In genomic region chr11:47466701-47467250, GRCh38 we compare ENCODE assay signal across 9 cellular contexts. TPM values are rescaled to one million over a fixed set of nuclear protein-coding genes. Genes with fewer than 3 reads are reported as not detected.
DNase-seq lines count a peak whose midpoint lies in the region; ATAC-seq, FAIRE-seq and TF ChIP-seq lines count a peak whose summit lies in the region.
"Had no signal": no experiment of that assay in that cellular context is flagged by ENCODE, and none has a peak within 500 bp of the region (broad histone marks: within the 10 kb centered on the region; RNA-seq: fewer than 3 reads in every experiment).

No MANE protein-coding gene starts in this region.

- intact Hi-C loops in activated CD4-positive, alpha-beta memory T cell treated with anti-CD3 and anti-CD28 coated beads for 36 hours (cut with micrococcal nuclease), result no loop called here
- intact Hi-C loops in kidney (cut with DNase I), result no loop called here

- peaks cover 43% of the 10 kb centered on the region for H3K36me3 ChIP-seq in adipocyte (ENCODE audit: control insufficient read depth, insufficient read depth, low read length, severe bottlenecking)
- peaks cover 10 to 27% of the 10 kb centered on the region in 2 donors for H3K36me3 ChIP-seq in kidney (ENCODE audit: control insufficient read depth in 1 of 2, insufficient read depth in 2 of 2, low read length in 2 of 2)

- no peak for ATAC-seq in stimulated activated naive B cell treated with anti-CD40 and anti-IgM and Interleukin-4, amounts not matched to agents 10 μg/mL and 1 μg/mL and 100 μg/mL, for 72 hours (replicated peaks)
- ATAC-seq in GM21723 (IDR thresholded peaks at IDR 0.05; ENCODE audit: unreplicated experiment) (no peak), HG02884 (IDR thresholded peaks at IDR 0.05; ENCODE audit: unreplicated experiment) (no peak)

- no peak overlapping the region for H3K27ac ChIP-seq in kidney (ENCODE audit: low read depth in 2 of 2, low read length in 2 of 2)

- H3K9ac ChIP-seq in adipocyte (ENCODE audit: low read length), result peak overlapping the region; percentile 80
- no peak overlapping the region for H3K9ac ChIP-seq in kidney (ENCODE audit: low read length in 2 of 2)

- H3K4me3 ChIP-seq in adipocyte (ENCODE audit: low read length) (peak overlapping the region; percentile 67), kidney (ENCODE audit: low read length in 2 of 2) (no peak overlapping the region)

- no peaks in the 10 kb centered on the region for H3K9me3 Mint-ChIP-seq in activated CD4-positive, alpha-beta memory T cell treated with anti-CD3 and anti-CD28 coated beads for 36 hours
- no peaks in the 10 kb centered on the region for H3K9me3 Mint-ChIP-seq in activated CD4-positive, alpha-beta memory T cell treated with anti-CD3 and anti-CD28 coated beads, Interleukin-2, amount 10 ng/mL, durations not matched to agents 7 days and 5 days
- no peaks in the 10 kb centered on the region for H3K9me3 Mint-ChIP-seq in stimulated activated naive B cell treated with anti-CD40 and anti-IgM and Interleukin-4, amounts not matched to agents 10 μg/mL and 1 μg/mL and 100 μg/mL, for 72 hours
- H3K9me3 Mint-ChIP-seq: CD4-positive, CD25-positive, alpha-beta regulatory T cell had no signal

- H3K27me3 ChIP-seq in adipocyte (replicated peaks; ENCODE audit: control insufficient read depth, insufficient read depth, low read length), result no peaks in the 10 kb centered on the region

- no peak overlapping the region for H3K4me3 Mint-ChIP-seq in activated CD4-positive, alpha-beta memory T cell treated with anti-CD3 and anti-CD28 coated beads for 36 hours
- no peak overlapping the region for H3K4me3 Mint-ChIP-seq in activated CD4-positive, alpha-beta memory T cell treated with anti-CD3 and anti-CD28 coated beads, Interleukin-2, amount 10 ng/mL, durations not matched to agents 7 days and 5 days
- H3K4me3 Mint-ChIP-seq in stimulated activated naive B cell treated with anti-CD40 and anti-IgM and Interleukin-4, amounts not matched to agents 10 μg/mL and 1 μg/mL and 100 μg/mL, for 72 hours, result no peak overlapping the region
- H3K4me3 Mint-ChIP-seq: CD4-positive, CD25-positive, alpha-beta regulatory T cell had no signal

- no peak for FAIRE-seq in kidney (lab: Jason Lieb, UNC)

- TF ChIP-seq CTCF in kidney (IDR thresholded peaks at IDR 0.05; ENCODE audit: borderline replicate concordance, extremely low read depth, insufficient read depth), result no peak

- peak overlapping the region; percentile 33 for H3K27ac Mint-ChIP-seq in activated CD4-positive, alpha-beta memory T cell treated with anti-CD3 and anti-CD28 coated beads for 36 hours
- H3K27ac Mint-ChIP-seq in activated CD4-positive, alpha-beta memory T cell treated with anti-CD3 and anti-CD28 coated beads, Interleukin-2, amount 10 ng/mL, durations not matched to agents 7 days and 5 days, result no peak overlapping the region
- peak overlapping the region; percentile 67 for H3K27ac Mint-ChIP-seq in stimulated activated naive B cell treated with anti-CD40 and anti-IgM and Interleukin-4, amounts not matched to agents 10 μg/mL and 1 μg/mL and 100 μg/mL, for 72 hours

- H3K36me3 Mint-ChIP-seq in activated CD4-positive, alpha-beta memory T cell treated with anti-CD3 and anti-CD28 coated beads for 36 hours, result peaks cover 36% of the 10 kb centered on the region
- H3K36me3 Mint-ChIP-seq in activated CD4-positive, alpha-beta memory T cell treated with anti-CD3 and anti-CD28 coated beads, Interleukin-2, amount 10 ng/mL, durations not matched to agents 7 days and 5 days (ENCODE audit: low read depth), result peaks cover 45% of the 10 kb centered on the region
- peaks cover 37 to 54% of the 10 kb centered on the region in 2 donors for H3K36me3 Mint-ChIP-seq in stimulated activated naive B cell treated with anti-CD40 and anti-IgM and Interleukin-4, amounts not matched to agents 10 μg/mL and 1 μg/mL and 100 μg/mL, for 72 hours

- H3K9me3 ChIP-seq in adipocyte (ENCODE audit: control insufficient read depth, low read length), result no peaks in the 10 kb centered on the region
- no peaks in the 10 kb centered on the region for H3K9me3 ChIP-seq in kidney (ENCODE audit: control insufficient read depth in 1 of 2, low read length in 2 of 2)

- CTCF ChIA-PET in activated CD4-positive, alpha-beta memory T cell treated with anti-CD3 and anti-CD28 coated beads for 36 hours (lab: Charles Lee), result interaction anchor here (0.6 to 1.4 kb wide), 3 partner anchors 57 to 118 kb away, joined by 3 to 4 read pairs (median 3); no protein-coding TSS in a partner anchor
- CTCF ChIA-PET in activated CD4-positive, alpha-beta memory T cell treated with anti-CD3 and anti-CD28 coated beads, Interleukin-2, amount 10 ng/mL, durations not matched to agents 7 days and 5 days (lab: Charles Lee), result no interaction called here

- DNase-seq in activated CD4-positive, alpha-beta memory T cell treated with anti-CD3 and anti-CD28 coated beads for 36 hours, result no peak
- no peak for DNase-seq in activated CD4-positive, alpha-beta memory T cell treated with anti-CD3 and anti-CD28 coated beads, Interleukin-2, amount 10 ng/mL, durations not matched to agents 7 days and 5 days
- DNase-seq in adipocyte (ENCODE audit: low read depth), result peak; percentile 45
- DNase-seq in kidney, result peak; percentile 65
- DNase-seq in stimulated activated naive B cell treated with anti-CD40 and anti-IgM and Interleukin-4, amounts not matched to agents 10 μg/mL and 1 μg/mL and 100 μg/mL, for 72 hours, result no peak
- no peak for DNase-seq in OCI-M2 (lab: John Stamatoyannopoulos, UW; ENCODE audit: unreplicated experiment)
- DNase-seq: CD4-positive, CD25-positive, alpha-beta regulatory T cell had no signal

- no peaks in the 10 kb centered on the region for H3K27me3 Mint-ChIP-seq in activated CD4-positive, alpha-beta memory T cell treated with anti-CD3 and anti-CD28 coated beads for 36 hours
- no peaks in the 10 kb centered on the region for H3K27me3 Mint-ChIP-seq in activated CD4-positive, alpha-beta memory T cell treated with anti-CD3 and anti-CD28 coated beads, Interleukin-2, amount 10 ng/mL, durations not matched to agents 7 days and 5 days
- H3K27me3 Mint-ChIP-seq in stimulated activated naive B cell treated with anti-CD40 and anti-IgM and Interleukin-4, amounts not matched to agents 10 μg/mL and 1 μg/mL and 100 μg/mL, for 72 hours, result no peaks in the 10 kb centered on the region
- H3K27me3 Mint-ChIP-seq: CD4-positive, CD25-positive, alpha-beta regulatory T cell had no signal

- POLR2A ChIA-PET in activated CD4-positive, alpha-beta memory T cell treated with anti-CD3 and anti-CD28 coated beads for 36 hours (lab: Charles Lee), result no interaction called here
- POLR2A ChIA-PET in activated CD4-positive, alpha-beta memory T cell treated with anti-CD3 and anti-CD28 coated beads, Interleukin-2, amount 10 ng/mL, durations not matched to agents 7 days and 5 days (lab: Charles Lee), result no interaction called here

- H3K4me1 ChIP-seq in adipocyte (ENCODE audit: control insufficient read depth, insufficient read depth, low read length) (peaks cover 78% of the 10 kb centered on the region), kidney (ENCODE audit: control insufficient read depth in 1 of 2, insufficient read depth in 1 of 2, low read depth in 1 of 2, low read length in 2 of 2) (no peaks in the 10 kb centered on the region)

- H3K4me1 Mint-ChIP-seq in activated CD4-positive, alpha-beta memory T cell treated with anti-CD3 and anti-CD28 coated beads for 36 hours (ENCODE audit: low read depth), result peaks cover 5% of the 10 kb centered on the region
- H3K4me1 Mint-ChIP-seq in activated CD4-positive, alpha-beta memory T cell treated with anti-CD3 and anti-CD28 coated beads, Interleukin-2, amount 10 ng/mL, durations not matched to agents 7 days and 5 days, result peaks cover 5% of the 10 kb centered on the region
- peaks cover 8 to 30% of the 10 kb centered on the region in 2 donors for H3K4me1 Mint-ChIP-seq in stimulated activated naive B cell treated with anti-CD40 and anti-IgM and Interleukin-4, amounts not matched to agents 10 μg/mL and 1 μg/mL and 100 μg/mL, for 72 hours

RNA-seq across cellular contexts. Expression of gene RAPSN, which starts 17.8 kb away (rescaled TPM):
- total RNA-seq in activated CD4-positive, alpha-beta memory T cell treated with anti-CD3 and anti-CD28 coated beads for 36 hours, result under 1 TPM in 1 of 2 experiments, not detected in 1; 0.22 TPM
- under 1 TPM; 0.30 to 0.65 TPM for total RNA-seq in activated CD4-positive, alpha-beta memory T cell treated with anti-CD3 and anti-CD28 coated beads, Interleukin-2, amount 10 ng/mL, durations not matched to agents 7 days and 5 days
- total RNA-seq in kidney, result 0.41 TPM
- polyA plus RNA-seq in kidney (ENCODE audit: insufficient read depth, low read depth, low replicate concordance), result 0.28 TPM
- polyA plus RNA-seq: CD4-positive, CD25-positive, alpha-beta regulatory T cell had no signal

RNA-seq across cellular contexts. Expression of gene PSMC3, which starts 40.5 kb away (rescaled TPM):
- 100 to 1,000 TPM; 143 to 148 TPM for total RNA-seq in activated CD4-positive, alpha-beta memory T cell treated with anti-CD3 and anti-CD28 coated beads for 36 hours
- 100 to 1,000 TPM; 111 to 112 TPM for total RNA-seq in activated CD4-positive, alpha-beta memory T cell treated with anti-CD3 and anti-CD28 coated beads, Interleukin-2, amount 10 ng/mL, durations not matched to agents 7 days and 5 days
- 103 TPM for total RNA-seq in kidney
- 171 TPM for polyA plus RNA-seq in kidney (ENCODE audit: insufficient read depth, low read depth, low replicate concordance)

RNA-seq across cellular contexts. Expression of gene SLC39A13, which starts 58.4 kb away (rescaled TPM):
- total RNA-seq in activated CD4-positive, alpha-beta memory T cell treated with anti-CD3 and anti-CD28 coated beads for 36 hours, result 10 to 100 TPM; 17.7 to 18.0 TPM
- total RNA-seq in activated CD4-positive, alpha-beta memory T cell treated with anti-CD3 and anti-CD28 coated beads, Interleukin-2, amount 10 ng/mL, durations not matched to agents 7 days and 5 days, result 10 to 100 TPM; 23.6 to 24.2 TPM
- 80.6 TPM for total RNA-seq in kidney
- polyA plus RNA-seq in kidney (ENCODE audit: insufficient read depth, low read depth, low replicate concordance), result 93.2 TPM

Comparison
In these comparisons a context has a peak if more than half of its experiments do, and no peak if none do; other contexts are left out.
1. DNase-seq: peak in adipocyte (single experiment) and kidney (single experiment); none in activated CD4-positive, alpha-beta memory T cell treated with anti-CD3 and anti-CD28 coated beads for 36 hours (single experiment), activated CD4-positive, alpha-beta memory T cell treated with anti-CD3 and anti-CD28 coated beads, Interleukin-2, amount 10 ng/mL, durations not matched to agents 7 days and 5 days (single experiment), stimulated activated naive B cell treated with anti-CD40 and anti-IgM and Interleukin-4, amounts not matched to agents 10 μg/mL and 1 μg/mL and 100 μg/mL, for 72 hours (single experiment) and OCI-M2 (single experiment).